ENCODE assay signal across 22 cellular contexts in genomic region chr6:105504660-105505059, GRCh38.
DNase-seq lines count a peak whose midpoint lies in the region; ATAC-seq and TF ChIP-seq lines count a peak whose summit lies in the region.
"Had no signal": no experiment of that assay in that cellular context is flagged by ENCODE, and none has a peak within 500 bp of the region (broad histone marks: within the 10 kb centered on the region; RNA-seq: fewer than 3 reads in every experiment).

No MANE protein-coding gene starts in this region.

- peaks cover 12% of the 10 kb centered on the region for H3K27me3 Mint-ChIP-seq in T-helper 17 cell

- H3K4me1 ChIP-seq in testis: no peaks in the 10 kb centered on the region

- WGBS in testis, 2 donors: 55 to 70% methylated on average over 1 of the region's 1 CpG

- no peak overlapping the region for H3K4me3 Mint-ChIP-seq in T-helper 17 cell
- H3K4me3 Mint-ChIP-seq: B cell, CD14-positive monocyte had no signal

- no peaks in the 10 kb centered on the region for H3K9me3 ChIP-seq in testis
- H3K9me3 ChIP-seq in T-helper 17 cell (ENCODE audit: control insufficient read depth, low read length, poor library complexity, severe bottlenecking): no peaks in the 10 kb centered on the region

- H3K4me1 Mint-ChIP-seq in T-helper 17 cell: no peaks in the 10 kb centered on the region
- H3K4me1 Mint-ChIP-seq: B cell, CD14-positive monocyte had no signal

- H3K27ac ChIP-seq in VCaP (peak overlapping the region; percentile 25; the same call in 1 of the 2 replicates), testis (no peak overlapping the region)
- H3K27ac ChIP-seq: 22Rv1 had no signal

- H3K36me3 ChIP-seq in testis (ENCODE audit: low read depth, missing control alignments): no peaks in the 10 kb centered on the region

- no peak for TF ChIP-seq POLR2A in testis (IDR thresholded peaks at IDR 0.05)

- no peak overlapping the region for H3K4me3 ChIP-seq in testis

- TF ChIP-seq CTCF in VCaP (conservative IDR thresholded peaks at IDR 0.05) (no peak), testis (IDR thresholded peaks at IDR 0.05) (no peak)

- H3K27ac Mint-ChIP-seq in T-helper 17 cell: no peak overlapping the region
- H3K27ac Mint-ChIP-seq: B cell, CD14-positive monocyte had no signal

- intact Hi-C loops in testis (cut with DNase I; ENCODE audit: low total_unique reads): no loop called here

- ATAC-seq in HG02798 (IDR thresholded peaks at IDR 0.05; ENCODE audit: poor library complexity, unreplicated experiment) (no peak), T-helper 17 cell (no peak)

- no peaks in the 10 kb centered on the region for H3K36me3 Mint-ChIP-seq in T-helper 17 cell (ENCODE audit: low read depth)
- H3K36me3 Mint-ChIP-seq: CD14-positive monocyte had no signal

- H3K27me3 ChIP-seq in testis: no peaks in the 10 kb centered on the region

- DNase-seq in NCI-H446 treated with DMSO at 0.1 percent for 48 hours (lab: John Stamatoyannopoulos, UW) (peak; percentile 17), NCI-H446 (lab: John Stamatoyannopoulos, UW) (no peak), medulla oblongata (ENCODE audit: extremely low spot score) (peak; percentile 57), testis (peak; percentile 20), NOMO-1 (lab: John Stamatoyannopoulos, UW; ENCODE audit: unreplicated experiment in 2 of 2) (no peak), T-helper 17 cell (no peak)
- DNase-seq: GDM1, GOT3, HCEC 1CT, Karpas-422, MV-4-11, NCI-H1694, NCI-H2081, NCI-H2171, NCI-H345, NCI-H526, OCI-M1 had no signal

Comparison
In these comparisons a context has a peak if more than half of its experiments do, and no peak if none do; other contexts are left out.
1. DNase-seq: peak in NCI-H446 treated with DMSO at 0.1 percent for 48 hours (single experiment), medulla oblongata (single experiment) and testis (single experiment); none in NCI-H446 (0 of 2), NOMO-1 (0 of 2) and T-helper 17 cell (0 of 3).